Comparison of ENCODE assay signal across 1 cellular context in the genomic region with DNA sequence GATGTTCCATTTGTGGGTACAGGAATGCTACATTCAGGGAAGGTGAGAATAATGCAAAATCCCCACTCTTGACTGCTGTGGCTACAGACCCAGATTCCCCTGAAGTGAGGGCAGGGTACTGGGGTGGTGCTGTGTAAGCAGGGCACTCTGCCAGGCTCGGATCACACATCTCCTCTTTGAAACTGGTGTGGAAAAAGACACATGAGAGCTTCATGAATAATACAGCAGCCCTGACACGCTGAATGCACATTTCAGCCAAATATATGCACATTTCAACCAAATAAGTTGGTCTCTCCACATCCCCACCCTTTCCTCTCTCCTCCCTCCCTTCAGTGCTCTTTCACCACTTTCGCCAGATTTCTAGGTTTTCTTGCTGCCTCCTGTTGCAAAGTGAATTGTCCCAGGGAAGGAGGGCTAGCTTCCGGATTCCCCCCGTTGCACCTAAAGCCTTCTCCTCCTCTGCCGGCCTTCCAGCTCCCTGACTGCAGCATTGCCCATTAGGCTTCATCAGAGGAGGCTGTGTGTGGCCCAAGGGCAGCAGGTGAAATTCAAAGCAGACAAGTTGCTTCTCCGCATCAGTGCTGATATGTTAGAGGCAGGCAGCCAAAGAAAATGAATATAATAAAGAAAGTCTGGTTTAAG.
TF ChIP-seq lines count a peak whose summit lies in the region.

No MANE protein-coding gene starts in this region.

TF ChIP-seq in GM23338, 12 proteins besides CTCF, POLR2A, EP300 and RAD21 (continued from another document):
- TF ChIP-seq, protein P1, sequence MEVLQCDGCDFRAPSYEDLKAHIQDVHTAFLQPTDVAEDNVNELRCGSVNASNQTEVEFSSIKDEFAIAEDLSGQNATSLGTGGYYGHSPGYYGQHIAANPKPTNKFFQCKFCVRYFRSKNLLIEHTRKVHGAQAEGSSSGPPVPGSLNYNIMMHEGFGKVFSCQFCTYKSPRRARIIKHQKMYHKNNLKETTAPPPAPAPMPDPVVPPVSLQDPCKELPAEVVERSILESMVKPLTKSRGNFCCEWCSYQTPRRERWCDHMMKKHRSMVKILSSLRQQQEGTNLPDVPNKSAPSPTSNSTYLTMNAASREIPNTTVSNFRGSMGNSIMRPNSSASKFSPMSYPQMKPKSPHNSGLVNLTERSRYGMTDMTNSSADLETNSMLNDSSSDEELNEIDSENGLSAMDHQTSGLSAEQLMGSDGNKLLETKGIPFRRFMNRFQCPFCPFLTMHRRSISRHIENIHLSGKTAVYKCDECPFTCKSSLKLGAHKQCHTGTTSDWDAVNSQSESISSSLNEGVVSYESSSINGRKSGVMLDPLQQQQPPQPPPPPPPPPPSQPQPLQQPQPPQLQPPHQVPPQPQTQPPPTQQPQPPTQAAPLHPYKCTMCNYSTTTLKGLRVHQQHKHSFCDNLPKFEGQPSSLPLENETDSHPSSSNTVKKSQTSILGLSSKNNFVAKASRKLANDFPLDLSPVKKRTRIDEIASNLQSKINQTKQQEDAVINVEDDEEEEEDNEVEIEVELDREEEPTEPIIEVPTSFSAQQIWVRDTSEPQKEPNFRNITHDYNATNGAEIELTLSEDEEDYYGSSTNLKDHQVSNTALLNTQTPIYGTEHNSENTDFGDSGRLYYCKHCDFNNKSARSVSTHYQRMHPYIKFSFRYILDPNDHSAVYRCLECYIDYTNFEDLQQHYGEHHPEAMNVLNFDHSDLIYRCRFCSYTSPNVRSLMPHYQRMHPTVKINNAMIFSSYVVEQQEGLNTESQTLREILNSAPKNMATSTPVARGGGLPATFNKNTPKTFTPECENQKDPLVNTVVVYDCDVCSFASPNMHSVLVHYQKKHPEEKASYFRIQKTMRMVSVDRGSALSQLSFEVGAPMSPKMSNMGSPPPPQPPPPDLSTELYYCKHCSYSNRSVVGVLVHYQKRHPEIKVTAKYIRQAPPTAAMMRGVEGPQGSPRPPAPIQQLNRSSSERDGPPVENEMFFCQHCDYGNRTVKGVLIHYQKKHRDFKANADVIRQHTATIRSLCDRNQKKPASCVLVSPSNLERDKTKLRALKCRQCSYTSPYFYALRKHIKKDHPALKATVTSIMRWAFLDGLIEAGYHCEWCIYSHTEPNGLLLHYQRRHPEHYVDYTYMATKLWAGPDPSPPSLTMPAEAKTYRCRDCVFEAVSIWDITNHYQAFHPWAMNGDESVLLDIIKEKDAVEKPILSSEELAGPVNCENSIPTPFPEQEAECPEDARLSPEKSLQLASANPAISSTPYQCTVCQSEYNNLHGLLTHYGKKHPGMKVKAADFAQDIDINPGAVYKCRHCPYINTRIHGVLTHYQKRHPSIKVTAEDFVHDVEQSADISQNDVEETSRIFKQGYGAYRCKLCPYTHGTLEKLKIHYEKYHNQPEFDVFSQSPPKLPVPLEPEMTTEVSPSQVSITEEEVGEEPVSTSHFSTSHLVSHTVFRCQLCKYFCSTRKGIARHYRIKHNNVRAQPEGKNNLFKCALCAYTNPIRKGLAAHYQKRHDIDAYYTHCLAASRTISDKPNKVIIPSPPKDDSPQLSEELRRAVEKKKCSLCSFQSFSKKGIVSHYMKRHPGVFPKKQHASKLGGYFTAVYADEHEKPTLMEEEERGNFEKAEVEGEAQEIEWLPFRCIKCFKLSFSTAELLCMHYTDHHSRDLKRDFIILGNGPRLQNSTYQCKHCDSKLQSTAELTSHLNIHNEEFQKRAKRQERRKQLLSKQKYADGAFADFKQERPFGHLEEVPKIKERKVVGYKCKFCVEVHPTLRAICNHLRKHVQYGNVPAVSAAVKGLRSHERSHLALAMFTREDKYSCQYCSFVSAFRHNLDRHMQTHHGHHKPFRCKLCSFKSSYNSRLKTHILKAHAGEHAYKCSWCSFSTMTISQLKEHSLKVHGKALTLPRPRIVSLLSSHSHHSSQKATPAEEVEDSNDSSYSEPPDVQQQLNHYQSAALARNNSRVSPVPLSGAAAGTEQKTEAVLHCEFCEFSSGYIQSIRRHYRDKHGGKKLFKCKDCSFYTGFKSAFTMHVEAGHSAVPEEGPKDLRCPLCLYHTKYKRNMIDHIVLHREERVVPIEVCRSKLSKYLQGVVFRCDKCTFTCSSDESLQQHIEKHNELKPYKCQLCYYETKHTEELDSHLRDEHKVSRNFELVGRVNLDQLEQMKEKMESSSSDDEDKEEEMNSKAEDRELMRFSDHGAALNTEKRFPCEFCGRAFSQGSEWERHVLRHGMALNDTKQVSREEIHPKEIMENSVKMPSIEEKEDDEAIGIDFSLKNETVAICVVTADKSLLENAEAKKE (CRISPR knock-in tag; IDR thresholded peaks at IDR 0.05), result no peak
- no peak for TF ChIP-seq CREB1 (CRISPR knock-in tag; IDR thresholded peaks at IDR 0.05; ENCODE audit: low read depth)
- TF ChIP-seq STAT1 (IDR thresholded peaks at IDR 0.05; ENCODE audit: unreplicated experiment), result no peak
- TF ChIP-seq ZNF331 (CRISPR knock-in tag; IDR thresholded peaks at IDR 0.05; ENCODE audit: low read depth), result no peak
- TF ChIP-seq JUNB (IDR thresholded peaks at IDR 0.05; ENCODE audit: unreplicated experiment), result no peak
